Comparison of ENCODE assay signal across 17 cellular contexts in the genomic region with DNA sequence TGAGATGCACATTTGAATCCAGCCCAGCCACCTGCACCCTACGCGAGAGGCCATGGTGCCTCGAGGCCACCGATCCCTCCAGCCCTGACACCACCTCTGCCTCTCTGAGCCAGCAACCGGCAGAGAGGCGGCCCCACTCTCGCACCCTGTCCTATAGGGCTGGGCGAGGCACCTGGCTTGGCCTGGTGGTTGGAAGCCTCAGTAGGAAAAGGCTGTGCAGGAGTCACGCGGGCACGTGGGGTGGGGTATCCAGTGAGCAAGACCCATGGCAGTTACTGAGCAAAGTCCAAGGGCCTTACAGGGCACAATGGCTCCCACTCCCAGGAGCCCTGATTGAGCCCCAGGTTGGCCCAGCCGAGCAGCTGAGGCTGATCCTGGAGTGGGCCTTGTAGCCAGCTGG. TPM values are rescaled to one million over a fixed set of nuclear protein-coding genes. Genes with fewer than 3 reads are reported as not detected.
A peak's percentile ranks its signal among the peaks of the same experiment; 100 is the strongest.
DNase-seq lines count a peak whose midpoint lies in the region; ATAC-seq, FAIRE-seq and TF ChIP-seq lines count a peak whose summit lies in the region.
"Had no signal": no experiment of that assay in that cellular context is flagged by ENCODE, and none has a peak within 500 bp of the region (broad histone marks: within the 10 kb centered on the region; RNA-seq: fewer than 3 reads in every experiment).

No MANE protein-coding gene starts in this region.

- no peak overlapping the region for H3K4me2 ChIP-seq in DND-41 (ENCODE audit: insufficient read depth, low read length)
- H3K4me2 ChIP-seq: A549 had no signal

- 0 out of 3 replicates have a peak, but pooled peaks have one; percentile 22 for ATAC-seq in DND-41 (ENCODE audit: insufficient read depth, low read depth)
- ATAC-seq in left colon: peak; percentile 80
- ATAC-seq in natural killer cell treated with Interleukin-12 subunit alpha and Interleukin-12 subunit beta and Interleukin-15 and Interleukin-18, amount 100 ng/mL, for 72 hours: no peak
- ATAC-seq in HG02588 (IDR thresholded peaks at IDR 0.05; ENCODE audit: unreplicated experiment): no peak
- ATAC-seq: A549 had no signal

- H3K27me3 ChIP-seq in DND-41 (ENCODE audit: insufficient read depth, low read length, poor library complexity): no peaks in the 10 kb centered on the region
- H3K27me3 ChIP-seq in small intestine (ENCODE audit: control insufficient read depth in 2 of 2, insufficient read depth in 2 of 2, low read length in 2 of 2): no peaks in the 10 kb centered on the region
- H3K27me3 ChIP-seq in dorsolateral prefrontal cortex: no peaks in the 10 kb centered on the region

- H3K4me1 Mint-ChIP-seq in natural killer cell treated with Interleukin-12 subunit alpha and Interleukin-12 subunit beta and Interleukin-15 and Interleukin-18, amount 100 ng/mL, for 72 hours (ENCODE audit: low read depth in 2 of 2): peaks cover 16 to 22% of the 10 kb centered on the region in 2 donors

- no peak overlapping the region for H2AFZ ChIP-seq in DND-41 (ENCODE audit: low read depth, low read length)
- H2AFZ ChIP-seq: GM23248 had no signal

- TF ChIP-seq CTCF in DND-41 (IDR thresholded peaks at IDR 0.05; ENCODE audit: borderline replicate concordance, extremely low read depth, low read length, poor library complexity, severe bottlenecking) (no peak), dorsolateral prefrontal cortex (IDR thresholded peaks at IDR 0.05 in 54 of 56, conservative IDR thresholded peaks at IDR 0.05 in 2 of 56; ENCODE audit: low read depth in 1 of 56, partially characterized antibody in 56 of 56) (no peak)

- no peak overlapping the region for H3K9ac ChIP-seq in DND-41 (ENCODE audit: low read depth, low read length)
- no peak overlapping the region for H3K9ac ChIP-seq in SK-N-MC (ENCODE audit: insufficient read length)
- H3K9ac ChIP-seq: GM23248 had no signal

- no peak for FAIRE-seq in small intestine (lab: Jason Lieb, UNC)
- FAIRE-seq: A549 had no signal

- no peak overlapping the region for H3K4me3 Mint-ChIP-seq in natural killer cell treated with Interleukin-12 subunit alpha and Interleukin-12 subunit beta and Interleukin-15 and Interleukin-18, amount 100 ng/mL, for 72 hours

- no peaks in the 10 kb centered on the region for H3K36me3 Mint-ChIP-seq in natural killer cell treated with Interleukin-12 subunit alpha and Interleukin-12 subunit beta and Interleukin-15 and Interleukin-18, amount 100 ng/mL, for 72 hours

- H3K4me1 ChIP-seq in DND-41 (ENCODE audit: insufficient read depth, low read length) (no peaks in the 10 kb centered on the region), small intestine (ENCODE audit: control insufficient read depth in 2 of 2, insufficient read depth in 1 of 2, low read depth in 1 of 2, low read length in 1 of 2) (peaks cover 0 to 2% of the 10 kb centered on the region in 2 donors)
- H3K4me1 ChIP-seq: A549 had no signal

- no peaks in the 10 kb centered on the region for H3K27me3 Mint-ChIP-seq in natural killer cell treated with Interleukin-12 subunit alpha and Interleukin-12 subunit beta and Interleukin-15 and Interleukin-18, amount 100 ng/mL, for 72 hours

- no peaks in the 10 kb centered on the region for H3K9me3 ChIP-seq in DND-41 (ENCODE audit: insufficient read depth, low read length, severe bottlenecking)
- no peaks in the 10 kb centered on the region for H3K9me3 ChIP-seq in SK-N-MC (ENCODE audit: low read depth, low read length)
- no peaks in the 10 kb centered on the region for H3K9me3 ChIP-seq in small intestine (ENCODE audit: control insufficient read depth, low read depth)
- H3K9me3 ChIP-seq: A549 had no signal

- WGBS in small intestine, 3 donors: 36 to 71% (median 60%) methylated on average over 11 to 12 of the region's 12 CpGs

- H3K79me2 ChIP-seq in DND-41 (ENCODE audit: insufficient read depth, low read length): no peaks in the 10 kb centered on the region

- no peak overlapping the region for H3K4me3 ChIP-seq in DND-41 (ENCODE audit: low read depth in 1 of 2, low read length in 2 of 2)
- no peak overlapping the region for H3K4me3 ChIP-seq in SK-N-MC
- H3K4me3 ChIP-seq in small intestine (ENCODE audit: low read depth in 1 of 2, low read length in 2 of 2): no peak overlapping the region
- H3K4me3 ChIP-seq in dorsolateral prefrontal cortex: no peak overlapping the region
- H3K4me3 ChIP-seq: A549, GM23248 had no signal

- H3K9me3 Mint-ChIP-seq in natural killer cell treated with Interleukin-12 subunit alpha and Interleukin-12 subunit beta and Interleukin-15 and Interleukin-18, amount 100 ng/mL, for 72 hours: no peaks in the 10 kb centered on the region

- H3K27ac ChIP-seq in DND-41 (ENCODE audit: low read length) (no peak overlapping the region), SK-N-MC (peak overlapping the region; percentile 88), small intestine (ENCODE audit: low read depth in 1 of 2, low read length in 1 of 2) (no peak overlapping the region), dorsolateral prefrontal cortex (peak overlapping the region in 1 of 59 donors; percentile 19)
- H3K27ac ChIP-seq: A549, C4-2B, GM23248 had no signal

- H3K27ac Mint-ChIP-seq in natural killer cell treated with Interleukin-12 subunit alpha and Interleukin-12 subunit beta and Interleukin-15 and Interleukin-18, amount 100 ng/mL, for 72 hours: peak overlapping the region in 1 of 2 donors; percentile 96

- DNase-seq in DND-41 (no peak), SK-N-MC (ENCODE audit: low read depth, low spot score) (no peak), left colon (peak in 1 of 2 donors; percentile 26), small intestine (peak; percentile 66), dorsolateral prefrontal cortex (no peak), NCI-H526 (lab: John Stamatoyannopoulos, UW) (no peak)
- DNase-seq in natural killer cell treated with Interleukin-12 subunit alpha and Interleukin-12 subunit beta and Interleukin-15 and Interleukin-18, amount 100 ng/mL, for 72 hours (ENCODE audit: low spot score): no peak
- DNase-seq: GDM1; GM23248; NCI-H1105 treated with DMSO at 0.1 percent for 48 hours; NCI-H1694 treated with DMSO at 0.1 percent for 48 hours; NCI-H748 treated with DMSO at 0.1 percent for 48 hours; NK-92 treated with Interleukin-12 subunit alpha and Interleukin-12 subunit beta, amount 100 ng/mL, for 24 hours; SHP77 treated with DMSO at 0.1 percent for 48 hours had no signal

- peaks cover 3% of the 10 kb centered on the region for H4K20me1 ChIP-seq in DND-41 (ENCODE audit: insufficient read depth, low read length)

- H3K36me3 ChIP-seq in DND-41 (ENCODE audit: insufficient read depth, low read length) (peaks cover 12% of the 10 kb centered on the region), SK-N-MC (ENCODE audit: insufficient read depth, low read length) (no peaks in the 10 kb centered on the region), small intestine (ENCODE audit: control insufficient read depth in 2 of 2, insufficient read depth in 2 of 2, low read length in 2 of 2) (no peaks in the 10 kb centered on the region)

- intact Hi-C loops in left colon (cut with DNase I, micrococcal nuclease): no loop called here
- intact Hi-C loops in dorsolateral prefrontal cortex (cut with DNase I): no loop called here

RNA-seq across cellular contexts. Expression of a gene that starts 12.4 kb away (rescaled TPM):
- 1 to 10 TPM; 7.4 to 9.1 TPM for total RNA-seq in left colon
- 1 to 10 TPM; 1.6 to 7.1 (median 1.8) TPM for polyA plus RNA-seq in small intestine
- total RNA-seq in natural killer cell treated with Interleukin-12 subunit alpha and Interleukin-12 subunit beta and Interleukin-15 and Interleukin-18, amount 100 ng/mL, for 72 hours: 10 to 100 TPM; 19.4 to 31.0 TPM
- 10 to 100 TPM; 29.0 to 90.9 (median 44.8) TPM for total RNA-seq in dorsolateral prefrontal cortex

Comparison
In these comparisons a context has a peak if more than half of its experiments do, and no peak if none do; other contexts are left out.
1. ATAC-seq: peak in DND-41 (single experiment) and left colon (single experiment); none in natural killer cell treated with Interleukin-12 subunit alpha and Interleukin-12 subunit beta and Interleukin-15 and Interleukin-18, amount 100 ng/mL, for 72 hours (0 of 2) and HG02588 (single experiment).